Comparison of ENCODE assay signal across 9 cellular contexts in the genomic region with DNA sequence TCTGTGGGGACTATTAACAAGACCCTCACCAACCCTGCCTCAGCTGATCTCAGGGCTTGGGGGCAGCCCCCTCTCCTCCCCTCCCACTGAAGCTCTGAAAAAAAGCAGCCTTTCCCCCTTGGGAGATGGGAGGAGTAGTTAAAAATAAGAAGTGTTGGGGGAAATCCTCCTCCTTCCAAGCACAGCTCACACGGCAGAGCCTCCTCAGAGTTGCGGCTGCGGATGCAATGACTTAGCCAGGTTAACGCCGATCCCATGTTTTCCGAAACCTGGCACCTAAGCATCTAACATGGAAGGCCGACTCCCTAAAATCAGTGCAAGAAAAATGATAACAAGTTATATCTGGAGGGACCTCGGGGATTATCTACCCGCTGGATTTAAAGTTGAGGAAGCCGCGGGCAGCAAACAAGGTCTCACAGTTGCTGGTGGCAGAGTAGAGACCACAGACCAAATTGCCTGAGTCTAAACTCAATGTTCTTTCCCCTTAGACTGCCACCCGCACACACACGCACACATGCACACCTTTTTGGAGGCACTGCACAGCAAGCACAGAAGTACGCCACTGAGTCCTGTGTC. TPM values are rescaled to one million over a fixed set of nuclear protein-coding genes. Genes with fewer than 3 reads are reported as not detected.
DNase-seq lines count a peak whose midpoint lies in the region; ATAC-seq, FAIRE-seq and TF ChIP-seq lines count a peak whose summit lies in the region.
"Had no signal": no experiment of that assay in that cellular context is flagged by ENCODE, and none has a peak within 500 bp of the region (broad histone marks: within the 10 kb centered on the region; RNA-seq: fewer than 3 reads in every experiment).

No MANE protein-coding gene starts in this region.

- peak overlapping the region in 2 of 3 donors; percentile 9 to 60 for H3K4me3 Mint-ChIP-seq in T-cell

- peak overlapping the region; percentile 72 for H3K4me2 ChIP-seq in osteoblast (ENCODE audit: insufficient read depth, low read length)

- H3K79me2 ChIP-seq in osteoblast (ENCODE audit: insufficient read depth, low read length) = peaks cover 39% of the 10 kb centered on the region

- H4K20me1 ChIP-seq in osteoblast (ENCODE audit: insufficient read depth, low read length) = peaks cover 25% of the 10 kb centered on the region

- TF ChIP-seq CTCF in BE2C (IDR thresholded peaks at IDR 0.05; ENCODE audit: low read depth, low read length) (no peak), fibroblast of the aortic adventitia (IDR thresholded peaks at IDR 0.05; ENCODE audit: insufficient read depth, low read length) (no peak), osteoblast (IDR thresholded peaks at IDR 0.05; ENCODE audit: extremely low read depth, low read depth, low read length) (no peak)

- H3K9me3 ChIP-seq in BE2C (no peaks in the 10 kb centered on the region), osteoblast (ENCODE audit: low read depth, low read length) (no peaks in the 10 kb centered on the region)

- POLR2A ChIA-PET in T-cell (lab: Charles Lee) = no interaction called here

- H3K36me3 Mint-ChIP-seq in T-cell = no peaks in the 10 kb centered on the region

- FAIRE-seq in GM19239 (lab: Jason Lieb, UNC) = no peak

- peaks cover 6 to 17% (median 15%) of the 10 kb centered on the region in 3 donors for H3K4me1 Mint-ChIP-seq in T-cell

- H3K27ac Mint-ChIP-seq in T-cell = no peak overlapping the region

- H3K4me1 ChIP-seq in BE2C (peaks cover 4% of the 10 kb centered on the region; the same call in 1 of the 2 replicates), osteoblast (ENCODE audit: insufficient read depth, low read length) (peaks cover 22% of the 10 kb centered on the region)

- H3K9me3 Mint-ChIP-seq in T-cell = no peaks in the 10 kb centered on the region

- ATAC-seq in T-cell (replicated peaks in 1 of 4) (no peak), GM19463 (IDR thresholded peaks at IDR 0.05; ENCODE audit: unreplicated experiment) (no peak), HG03159 (IDR thresholded peaks at IDR 0.05; ENCODE audit: unreplicated experiment) (no peak)

- peaks cover 50 to 64% of the 10 kb centered on the region in 2 donors for H3K27me3 Mint-ChIP-seq in T-cell

- H3K36me3 ChIP-seq in BE2C (peaks cover 7% of the 10 kb centered on the region; the same call in 1 of the 2 replicates), osteoblast (ENCODE audit: insufficient read depth, low read length) (peaks cover 35% of the 10 kb centered on the region)

- H3K4me3 ChIP-seq in BE2C (ENCODE audit: low read depth, low read length) (peak overlapping the region; percentile 88), fibroblast of the aortic adventitia (ENCODE audit: low read depth, low read length) (peak overlapping the region; percentile 98), osteoblast (ENCODE audit: insufficient read depth, low read length) (peak overlapping the region; percentile 88)

- DNase-seq in BE2C = no peak
- no peak for DNase-seq in T-cell
- no peak for DNase-seq in fibroblast of the aortic adventitia (ENCODE audit: low read depth)
- DNase-seq in osteoblast (ENCODE audit: insufficient read length, low spot score, missing footprints) = peak; percentile 58
- DNase-seq in GM19239 (ENCODE audit: insufficient read length, low spot score) = no peak
- DNase-seq in NK-92 (lab: John Stamatoyannopoulos, UW; ENCODE audit: unreplicated experiment) = no peak
- DNase-seq: NCI-H187 had no signal

- peak overlapping the region; percentile 43 for H3K27ac ChIP-seq in osteoblast (ENCODE audit: low read depth, low read length)

- CTCF ChIA-PET in T-cell (lab: Charles Lee) = no interaction called here

- no peak overlapping the region for H2AFZ ChIP-seq in osteoblast (ENCODE audit: low read length)

- no peaks in the 10 kb centered on the region for H3K27me3 ChIP-seq in BE2C
- no peaks in the 10 kb centered on the region for H3K27me3 ChIP-seq in osteoblast (ENCODE audit: insufficient read depth, low read length)

RNA-seq across cellular contexts. Expression of a gene that starts 1.1 kb away (rescaled TPM):
- polyA plus RNA-seq in BE2C (2012; ENCODE audit: insufficient read depth, insufficient read length, low read depth) = 148 TPM
- total RNA-seq in T-cell = 10 to 100 TPM; 12.1 to 27.0 (median 23.3) TPM
- 261 and 746 TPM in 2 replicates for total RNA-seq in fibroblast of the aortic adventitia (ENCODE audit: low replicate concordance)
- total RNA-seq in osteoblast = 1,563 and 1,708 TPM in 2 replicates
